ENCODE assay signal across 1 cellular context in the genomic region with DNA sequence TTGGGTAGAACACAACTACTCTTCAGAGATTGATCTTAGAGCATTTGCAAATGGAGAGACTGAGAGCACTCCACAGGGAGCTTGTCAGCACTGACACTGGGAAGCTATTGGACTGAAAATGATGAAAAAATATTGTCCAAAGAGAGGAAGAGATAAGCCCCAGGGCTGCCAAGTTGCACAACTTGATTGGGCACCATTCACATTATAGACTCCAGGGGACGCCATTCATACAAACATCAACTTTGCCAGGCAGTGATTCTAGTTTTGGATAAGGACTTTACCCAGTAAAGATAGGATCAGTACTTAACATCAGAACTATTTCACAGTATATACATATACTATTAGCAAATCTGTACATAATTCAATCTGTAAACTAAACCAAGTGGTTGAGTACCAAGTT.
TF ChIP-seq lines count a peak whose summit lies in the region.

No MANE protein-coding gene starts in this region.

TF ChIP-seq in GM23338, 12 proteins besides CTCF, POLR2A, EP300 and RAD21 (continued from another document):
- TF ChIP-seq, protein P1, sequence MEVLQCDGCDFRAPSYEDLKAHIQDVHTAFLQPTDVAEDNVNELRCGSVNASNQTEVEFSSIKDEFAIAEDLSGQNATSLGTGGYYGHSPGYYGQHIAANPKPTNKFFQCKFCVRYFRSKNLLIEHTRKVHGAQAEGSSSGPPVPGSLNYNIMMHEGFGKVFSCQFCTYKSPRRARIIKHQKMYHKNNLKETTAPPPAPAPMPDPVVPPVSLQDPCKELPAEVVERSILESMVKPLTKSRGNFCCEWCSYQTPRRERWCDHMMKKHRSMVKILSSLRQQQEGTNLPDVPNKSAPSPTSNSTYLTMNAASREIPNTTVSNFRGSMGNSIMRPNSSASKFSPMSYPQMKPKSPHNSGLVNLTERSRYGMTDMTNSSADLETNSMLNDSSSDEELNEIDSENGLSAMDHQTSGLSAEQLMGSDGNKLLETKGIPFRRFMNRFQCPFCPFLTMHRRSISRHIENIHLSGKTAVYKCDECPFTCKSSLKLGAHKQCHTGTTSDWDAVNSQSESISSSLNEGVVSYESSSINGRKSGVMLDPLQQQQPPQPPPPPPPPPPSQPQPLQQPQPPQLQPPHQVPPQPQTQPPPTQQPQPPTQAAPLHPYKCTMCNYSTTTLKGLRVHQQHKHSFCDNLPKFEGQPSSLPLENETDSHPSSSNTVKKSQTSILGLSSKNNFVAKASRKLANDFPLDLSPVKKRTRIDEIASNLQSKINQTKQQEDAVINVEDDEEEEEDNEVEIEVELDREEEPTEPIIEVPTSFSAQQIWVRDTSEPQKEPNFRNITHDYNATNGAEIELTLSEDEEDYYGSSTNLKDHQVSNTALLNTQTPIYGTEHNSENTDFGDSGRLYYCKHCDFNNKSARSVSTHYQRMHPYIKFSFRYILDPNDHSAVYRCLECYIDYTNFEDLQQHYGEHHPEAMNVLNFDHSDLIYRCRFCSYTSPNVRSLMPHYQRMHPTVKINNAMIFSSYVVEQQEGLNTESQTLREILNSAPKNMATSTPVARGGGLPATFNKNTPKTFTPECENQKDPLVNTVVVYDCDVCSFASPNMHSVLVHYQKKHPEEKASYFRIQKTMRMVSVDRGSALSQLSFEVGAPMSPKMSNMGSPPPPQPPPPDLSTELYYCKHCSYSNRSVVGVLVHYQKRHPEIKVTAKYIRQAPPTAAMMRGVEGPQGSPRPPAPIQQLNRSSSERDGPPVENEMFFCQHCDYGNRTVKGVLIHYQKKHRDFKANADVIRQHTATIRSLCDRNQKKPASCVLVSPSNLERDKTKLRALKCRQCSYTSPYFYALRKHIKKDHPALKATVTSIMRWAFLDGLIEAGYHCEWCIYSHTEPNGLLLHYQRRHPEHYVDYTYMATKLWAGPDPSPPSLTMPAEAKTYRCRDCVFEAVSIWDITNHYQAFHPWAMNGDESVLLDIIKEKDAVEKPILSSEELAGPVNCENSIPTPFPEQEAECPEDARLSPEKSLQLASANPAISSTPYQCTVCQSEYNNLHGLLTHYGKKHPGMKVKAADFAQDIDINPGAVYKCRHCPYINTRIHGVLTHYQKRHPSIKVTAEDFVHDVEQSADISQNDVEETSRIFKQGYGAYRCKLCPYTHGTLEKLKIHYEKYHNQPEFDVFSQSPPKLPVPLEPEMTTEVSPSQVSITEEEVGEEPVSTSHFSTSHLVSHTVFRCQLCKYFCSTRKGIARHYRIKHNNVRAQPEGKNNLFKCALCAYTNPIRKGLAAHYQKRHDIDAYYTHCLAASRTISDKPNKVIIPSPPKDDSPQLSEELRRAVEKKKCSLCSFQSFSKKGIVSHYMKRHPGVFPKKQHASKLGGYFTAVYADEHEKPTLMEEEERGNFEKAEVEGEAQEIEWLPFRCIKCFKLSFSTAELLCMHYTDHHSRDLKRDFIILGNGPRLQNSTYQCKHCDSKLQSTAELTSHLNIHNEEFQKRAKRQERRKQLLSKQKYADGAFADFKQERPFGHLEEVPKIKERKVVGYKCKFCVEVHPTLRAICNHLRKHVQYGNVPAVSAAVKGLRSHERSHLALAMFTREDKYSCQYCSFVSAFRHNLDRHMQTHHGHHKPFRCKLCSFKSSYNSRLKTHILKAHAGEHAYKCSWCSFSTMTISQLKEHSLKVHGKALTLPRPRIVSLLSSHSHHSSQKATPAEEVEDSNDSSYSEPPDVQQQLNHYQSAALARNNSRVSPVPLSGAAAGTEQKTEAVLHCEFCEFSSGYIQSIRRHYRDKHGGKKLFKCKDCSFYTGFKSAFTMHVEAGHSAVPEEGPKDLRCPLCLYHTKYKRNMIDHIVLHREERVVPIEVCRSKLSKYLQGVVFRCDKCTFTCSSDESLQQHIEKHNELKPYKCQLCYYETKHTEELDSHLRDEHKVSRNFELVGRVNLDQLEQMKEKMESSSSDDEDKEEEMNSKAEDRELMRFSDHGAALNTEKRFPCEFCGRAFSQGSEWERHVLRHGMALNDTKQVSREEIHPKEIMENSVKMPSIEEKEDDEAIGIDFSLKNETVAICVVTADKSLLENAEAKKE (CRISPR knock-in tag; IDR thresholded peaks at IDR 0.05), result no peak
- TF ChIP-seq ZNF114 (CRISPR knock-in tag; IDR thresholded peaks at IDR 0.05) (no peak), CREB1 (CRISPR knock-in tag; IDR thresholded peaks at IDR 0.05; ENCODE audit: low read depth) (no peak), EZH2 (IDR thresholded peaks at IDR 0.05; ENCODE audit: low read depth, unreplicated experiment) (no peak), JUNB (IDR thresholded peaks at IDR 0.05; ENCODE audit: unreplicated experiment) (no peak), EZH2phosphoT487 (IDR thresholded peaks at IDR 0.05; ENCODE audit: unreplicated experiment) (no peak), ZNF331 (CRISPR knock-in tag; IDR thresholded peaks at IDR 0.05; ENCODE audit: low read depth) (no peak), NANOG (IDR thresholded peaks at IDR 0.05; ENCODE audit: borderline replicate concordance) (no peak)
- TF ChIP-seq, protein P2, sequence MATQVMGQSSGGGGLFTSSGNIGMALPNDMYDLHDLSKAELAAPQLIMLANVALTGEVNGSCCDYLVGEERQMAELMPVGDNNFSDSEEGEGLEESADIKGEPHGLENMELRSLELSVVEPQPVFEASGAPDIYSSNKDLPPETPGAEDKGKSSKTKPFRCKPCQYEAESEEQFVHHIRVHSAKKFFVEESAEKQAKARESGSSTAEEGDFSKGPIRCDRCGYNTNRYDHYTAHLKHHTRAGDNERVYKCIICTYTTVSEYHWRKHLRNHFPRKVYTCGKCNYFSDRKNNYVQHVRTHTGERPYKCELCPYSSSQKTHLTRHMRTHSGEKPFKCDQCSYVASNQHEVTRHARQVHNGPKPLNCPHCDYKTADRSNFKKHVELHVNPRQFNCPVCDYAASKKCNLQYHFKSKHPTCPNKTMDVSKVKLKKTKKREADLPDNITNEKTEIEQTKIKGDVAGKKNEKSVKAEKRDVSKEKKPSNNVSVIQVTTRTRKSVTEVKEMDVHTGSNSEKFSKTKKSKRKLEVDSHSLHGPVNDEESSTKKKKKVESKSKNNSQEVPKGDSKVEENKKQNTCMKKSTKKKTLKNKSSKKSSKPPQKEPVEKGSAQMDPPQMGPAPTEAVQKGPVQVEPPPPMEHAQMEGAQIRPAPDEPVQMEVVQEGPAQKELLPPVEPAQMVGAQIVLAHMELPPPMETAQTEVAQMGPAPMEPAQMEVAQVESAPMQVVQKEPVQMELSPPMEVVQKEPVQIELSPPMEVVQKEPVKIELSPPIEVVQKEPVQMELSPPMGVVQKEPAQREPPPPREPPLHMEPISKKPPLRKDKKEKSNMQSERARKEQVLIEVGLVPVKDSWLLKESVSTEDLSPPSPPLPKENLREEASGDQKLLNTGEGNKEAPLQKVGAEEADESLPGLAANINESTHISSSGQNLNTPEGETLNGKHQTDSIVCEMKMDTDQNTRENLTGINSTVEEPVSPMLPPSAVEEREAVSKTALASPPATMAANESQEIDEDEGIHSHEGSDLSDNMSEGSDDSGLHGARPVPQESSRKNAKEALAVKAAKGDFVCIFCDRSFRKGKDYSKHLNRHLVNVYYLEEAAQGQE (IDR thresholded peaks at IDR 0.05; ENCODE audit: unreplicated experiment), result no peak
- TF ChIP-seq, protein P3, sequence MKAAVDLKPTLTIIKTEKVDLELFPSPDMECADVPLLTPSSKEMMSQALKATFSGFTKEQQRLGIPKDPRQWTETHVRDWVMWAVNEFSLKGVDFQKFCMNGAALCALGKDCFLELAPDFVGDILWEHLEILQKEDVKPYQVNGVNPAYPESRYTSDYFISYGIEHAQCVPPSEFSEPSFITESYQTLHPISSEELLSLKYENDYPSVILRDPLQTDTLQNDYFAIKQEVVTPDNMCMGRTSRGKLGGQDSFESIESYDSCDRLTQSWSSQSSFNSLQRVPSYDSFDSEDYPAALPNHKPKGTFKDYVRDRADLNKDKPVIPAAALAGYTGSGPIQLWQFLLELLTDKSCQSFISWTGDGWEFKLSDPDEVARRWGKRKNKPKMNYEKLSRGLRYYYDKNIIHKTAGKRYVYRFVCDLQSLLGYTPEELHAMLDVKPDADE (IDR thresholded peaks at IDR 0.05), result no peak
